In the genomic region with DNA sequence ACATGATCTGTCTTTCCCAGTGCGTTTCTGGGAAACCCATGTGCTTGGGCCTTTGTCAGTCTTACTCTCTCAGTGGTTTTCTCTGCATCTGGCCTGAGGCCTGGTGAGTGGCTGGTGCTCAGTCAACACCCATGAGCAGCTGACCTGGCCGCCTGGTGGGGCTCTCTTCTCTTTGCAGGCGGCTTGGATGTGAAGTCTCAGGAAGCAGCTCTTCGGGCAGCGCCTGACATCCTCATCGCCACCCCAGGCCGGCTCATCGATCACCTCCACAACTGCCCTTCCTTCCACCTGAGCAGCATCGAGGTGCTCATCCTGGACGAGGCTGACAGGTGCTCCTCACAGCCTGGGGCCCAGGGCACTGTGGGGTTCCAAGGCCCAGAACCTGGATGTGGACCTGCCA, we compare ENCODE assay signal across 12 cellular contexts. TPM values are rescaled to one million over a fixed set of nuclear protein-coding genes. Genes with fewer than 3 reads are reported as not detected.
DNase-seq lines count a peak whose midpoint lies in the region; ATAC-seq and TF ChIP-seq lines count a peak whose summit lies in the region.
"Had no signal": no experiment of that assay in that cellular context is flagged by ENCODE, and none has a peak within 500 bp of the region (broad histone marks: within the 10 kb centered on the region; RNA-seq: fewer than 3 reads in every experiment).

No MANE protein-coding gene starts in this region.

- peak overlapping the region; percentile 31 for H3K27ac ChIP-seq in muscle layer of duodenum (ENCODE audit: low read length)

- in situ Hi-C loops in GM13977 (cut with MboI; ENCODE audit: low pct_unique_long_range_greater_than_20kb, low sequenced_read_pairs, unreplicated experiment) = no loop called here

- H3K36me3 ChIP-seq in muscle layer of duodenum (ENCODE audit: control insufficient read depth in 1 of 2, insufficient read depth in 2 of 2, low read length in 2 of 2) = peaks cover 55 to 82% of the 10 kb centered on the region in 2 donors

- peak; percentile 94 for DNase-seq in COLO668 (lab: John Stamatoyannopoulos, UW; ENCODE audit: unreplicated experiment)
- peak; percentile 98 for DNase-seq in NCI-H2029 (lab: John Stamatoyannopoulos, UW)
- peak; percentile 67 for DNase-seq in RPMI7951 (ENCODE audit: low read depth)
- DNase-seq in GM13977 (ENCODE audit: low spot score) = no peak
- no peak for DNase-seq in LoVo (ENCODE audit: low spot score)
- no peak for DNase-seq in NCI-H524 treated with DMSO at 0.1 percent for 48 hours (lab: John Stamatoyannopoulos, UW)
- DNase-seq: activated CD4-positive, alpha-beta T cell treated with anti-CD3 and anti-CD28 coated beads for 36 hours; activated T-cell treated with anti-CD3 and anti-CD28 coated beads, Interleukin-2, amount 50 U/mL, for 4 hours; NCI-H526 treated with DMSO at 0.1 percent for 48 hours had no signal

- TF ChIP-seq CTCF in GM13977 (IDR thresholded peaks at IDR 0.05; ENCODE audit: extremely low read depth, insufficient read depth, missing control alignments) = no peak

- H3K27me3 ChIP-seq in muscle layer of duodenum (ENCODE audit: low read depth, low read length) = no peaks in the 10 kb centered on the region

- no peak for ATAC-seq in GM19455 (IDR thresholded peaks at IDR 0.05; ENCODE audit: unreplicated experiment)
- ATAC-seq: activated CD4-positive, alpha-beta T cell treated with anti-CD3 and anti-CD28 coated beads for 36 hours; activated T-cell treated with anti-CD3 and anti-CD28 coated beads, Interleukin-2, amount 50 U/mL, for 4 hours had no signal

- no peaks in the 10 kb centered on the region for H3K4me1 ChIP-seq in muscle layer of duodenum (ENCODE audit: control insufficient read depth in 1 of 2, insufficient read depth in 2 of 2, low read length in 2 of 2)

- H3K4me3 ChIP-seq in muscle layer of duodenum (ENCODE audit: low read depth in 1 of 2, low read length in 2 of 2) = no peak overlapping the region
- H3K4me3 ChIP-seq: coronary artery had no signal

- H3K9me3 ChIP-seq in muscle layer of duodenum (ENCODE audit: control insufficient read depth in 1 of 2, low read length in 2 of 2) = no peaks in the 10 kb centered on the region

RNA-seq across cellular contexts. Expression of gene DDX27, which starts 10.8 kb away (rescaled TPM):
- 49.8 and 66.3 TPM in 2 replicates for total RNA-seq in RPMI7951 (2014; rRNA removed; shearing (Covaris generic))

RNA-seq across cellular contexts. Expression of gene STAU1, which starts 41.9 kb away (rescaled TPM):
- total RNA-seq in RPMI7951 (2014; rRNA removed; shearing (Covaris generic)) = 62.3 and 66.9 TPM in 2 replicates

RNA-seq across cellular contexts. Expression of gene ZNFX1, which starts 47.8 kb away (rescaled TPM):
- 38.3 and 42.3 TPM in 2 replicates for total RNA-seq in RPMI7951 (2014; rRNA removed; shearing (Covaris generic))

Comparison
In these comparisons a context has a peak if more than half of its experiments do, and no peak if none do; other contexts are left out.
1. DNase-seq: peak in COLO668 (single experiment), NCI-H2029 (single experiment) and RPMI7951 (single experiment); none in GM13977 (single experiment), LoVo (single experiment) and NCI-H524 treated with DMSO at 0.1 percent for 48 hours (single experiment).